In the genomic region with DNA sequence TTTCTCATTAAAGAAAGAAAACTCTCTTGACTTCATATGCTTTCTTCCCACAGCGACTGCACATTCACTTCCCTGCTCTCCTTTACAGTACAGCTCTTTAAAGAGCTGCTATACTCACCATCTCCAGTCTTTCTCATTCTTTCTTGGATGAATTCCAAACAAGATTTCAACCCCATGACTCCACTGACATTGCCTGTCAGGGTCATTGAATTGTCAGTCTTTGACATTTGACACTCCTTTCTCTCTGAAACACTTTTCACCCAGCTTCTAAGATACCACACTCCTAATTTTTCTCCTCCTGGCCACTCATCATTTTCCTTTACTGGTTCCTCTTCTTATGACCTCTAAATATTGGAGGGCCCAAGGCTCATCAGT, we compare ENCODE assay signal across 1 cellular context.
TF ChIP-seq lines count a peak whose summit lies in the region.

No MANE protein-coding gene starts in this region.

TF ChIP-seq in HepG2, 621 proteins besides CTCF, POLR2A, EP300 and RAD21 (continues in another document):
- no peak for TF ChIP-seq NR1H2 (CRISPR knock-in tag; IDR thresholded peaks at IDR 0.05; ENCODE audit: borderline replicate concordance, low read depth)
- no peak for TF ChIP-seq YY1 (IDR thresholded peaks at IDR 0.05; ENCODE audit: insufficient read depth, insufficient replicate concordance, low read depth, low read length)
- no peak for TF ChIP-seq ZC3H4 (CRISPR knock-in tag; IDR thresholded peaks at IDR 0.05; ENCODE audit: borderline replicate concordance)
- no peak for TF ChIP-seq JDP2 (CRISPR knock-in tag; IDR thresholded peaks at IDR 0.05; ENCODE audit: borderline replicate concordance)
- TF ChIP-seq, protein P1, sequence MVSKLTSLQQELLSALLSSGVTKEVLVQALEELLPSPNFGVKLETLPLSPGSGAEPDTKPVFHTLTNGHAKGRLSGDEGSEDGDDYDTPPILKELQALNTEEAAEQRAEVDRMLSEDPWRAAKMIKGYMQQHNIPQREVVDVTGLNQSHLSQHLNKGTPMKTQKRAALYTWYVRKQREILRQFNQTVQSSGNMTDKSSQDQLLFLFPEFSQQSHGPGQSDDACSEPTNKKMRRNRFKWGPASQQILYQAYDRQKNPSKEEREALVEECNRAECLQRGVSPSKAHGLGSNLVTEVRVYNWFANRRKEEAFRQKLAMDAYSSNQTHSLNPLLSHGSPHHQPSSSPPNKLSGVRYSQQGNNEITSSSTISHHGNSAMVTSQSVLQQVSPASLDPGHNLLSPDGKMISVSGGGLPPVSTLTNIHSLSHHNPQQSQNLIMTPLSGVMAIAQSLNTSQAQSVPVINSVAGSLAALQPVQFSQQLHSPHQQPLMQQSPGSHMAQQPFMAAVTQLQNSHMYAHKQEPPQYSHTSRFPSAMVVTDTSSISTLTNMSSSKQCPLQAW (CRISPR knock-in tag; IDR thresholded peaks at IDR 0.05) = no peak
- no peak for TF ChIP-seq SOX13 (IDR thresholded peaks at IDR 0.05)
- TF ChIP-seq SOX13 (CRISPR knock-in tag; conservative IDR thresholded peaks at IDR 0.05 in 1 of 2, IDR thresholded peaks at IDR 0.05 in 1 of 2) = peak in 1 of 2 experiments; percentile 27; a peak in 1 of 4 replicates
- TF ChIP-seq ERF (CRISPR knock-in tag; IDR thresholded peaks at IDR 0.05) = 0 out of 2 replicates have a peak, but pooled peaks have one; percentile 28
- TF ChIP-seq ZXDC (CRISPR knock-in tag; IDR thresholded peaks at IDR 0.05) = no peak
- peak; percentile 52 for TF ChIP-seq RARA (CRISPR knock-in tag; IDR thresholded peaks at IDR 0.05)
- TF ChIP-seq ARHGAP35 (CRISPR knock-in tag; IDR thresholded peaks at IDR 0.05; ENCODE audit: borderline replicate concordance) = no peak
- 0 out of 2 replicates have a peak, but pooled peaks have one; percentile 18 for TF ChIP-seq ZGPAT (CRISPR knock-in tag; IDR thresholded peaks at IDR 0.05)
- 0 out of 2 replicates have a peak, but pooled peaks have one; percentile 21 for TF ChIP-seq GATAD1 (CRISPR knock-in tag; IDR thresholded peaks at IDR 0.05)
- no peak for TF ChIP-seq NR3C1 (CRISPR knock-in tag; IDR thresholded peaks at IDR 0.05)
- TF ChIP-seq TFE3 (CRISPR knock-in tag; IDR thresholded peaks at IDR 0.05) = peak; percentile 48; the same call in 1 of the 2 replicates
- no peak for TF ChIP-seq SRSF1 (optimal IDR thresholded peaks at IDR 0.05; ENCODE audit: low read depth, low read length)
- peak; percentile 64; the same call in 1 of the 2 replicates for TF ChIP-seq SIX4 (CRISPR knock-in tag; IDR thresholded peaks at IDR 0.05)
- TF ChIP-seq BATF2 (CRISPR knock-in tag; IDR thresholded peaks at IDR 0.05) = no peak
- TF ChIP-seq ZUFSP (CRISPR knock-in tag; IDR thresholded peaks at IDR 0.05; ENCODE audit: borderline replicate concordance) = no peak
- no peak; the same call in 1 of the 2 replicates for TF ChIP-seq REPIN1 (CRISPR knock-in tag; IDR thresholded peaks at IDR 0.05; ENCODE audit: borderline replicate concordance, low read depth)
- no peak for TF ChIP-seq THAP11 (CRISPR knock-in tag; IDR thresholded peaks at IDR 0.05)
- TF ChIP-seq ZNF605 (CRISPR knock-in tag; IDR thresholded peaks at IDR 0.05) = no peak
- TF ChIP-seq U2AF2 (IDR thresholded peaks at IDR 0.05; ENCODE audit: low read depth, low read length) = no peak
- 0 out of 2 replicates have a peak, but pooled peaks have one; percentile 8 for TF ChIP-seq ZNF644 (CRISPR knock-in tag; IDR thresholded peaks at IDR 0.05; ENCODE audit: low read depth)
- TF ChIP-seq ISL2 (CRISPR knock-in tag; IDR thresholded peaks at IDR 0.05) = no peak
- no peak for TF ChIP-seq EEA1 (CRISPR knock-in tag; IDR thresholded peaks at IDR 0.05; ENCODE audit: borderline replicate concordance)
- TF ChIP-seq ZBTB8A (CRISPR knock-in tag; IDR thresholded peaks at IDR 0.05; ENCODE audit: borderline replicate concordance, low read depth) = no peak
- TF ChIP-seq NFATC3 (CRISPR knock-in tag; IDR thresholded peaks at IDR 0.05) = no peak
- no peak for TF ChIP-seq NFIB (CRISPR knock-in tag; IDR thresholded peaks at IDR 0.05; ENCODE audit: borderline replicate concordance)
- no peak for TF ChIP-seq E2F5 (CRISPR knock-in tag; conservative IDR thresholded peaks at IDR 0.05)
- TF ChIP-seq ZFP1 (CRISPR knock-in tag; IDR thresholded peaks at IDR 0.05) = no peak
- TF ChIP-seq RBFOX2 (IDR thresholded peaks at IDR 0.05; ENCODE audit: low read depth, low read length) = no peak
- TF ChIP-seq, protein P2, sequence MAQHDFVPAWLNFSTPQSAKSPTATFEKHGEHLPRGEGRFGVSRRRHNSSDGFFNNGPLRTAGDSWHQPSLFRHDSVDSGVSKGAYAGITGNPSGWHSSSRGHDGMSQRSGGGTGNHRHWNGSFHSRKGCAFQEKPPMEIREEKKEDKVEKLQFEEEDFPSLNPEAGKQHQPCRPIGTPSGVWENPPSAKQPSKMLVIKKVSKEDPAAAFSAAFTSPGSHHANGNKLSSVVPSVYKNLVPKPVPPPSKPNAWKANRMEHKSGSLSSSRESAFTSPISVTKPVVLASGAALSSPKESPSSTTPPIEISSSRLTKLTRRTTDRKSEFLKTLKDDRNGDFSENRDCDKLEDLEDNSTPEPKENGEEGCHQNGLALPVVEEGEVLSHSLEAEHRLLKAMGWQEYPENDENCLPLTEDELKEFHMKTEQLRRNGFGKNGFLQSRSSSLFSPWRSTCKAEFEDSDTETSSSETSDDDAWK (CRISPR knock-in tag; IDR thresholded peaks at IDR 0.05) = no peak
- TF ChIP-seq ZFP36L1 (CRISPR knock-in tag; IDR thresholded peaks at IDR 0.05) = no peak
- TF ChIP-seq HNRNPL (IDR thresholded peaks at IDR 0.05; ENCODE audit: low read depth, low read length) = no peak
- TF ChIP-seq THRA (CRISPR knock-in tag; IDR thresholded peaks at IDR 0.05; ENCODE audit: borderline replicate concordance) = no peak
- TF ChIP-seq, protein P3, sequence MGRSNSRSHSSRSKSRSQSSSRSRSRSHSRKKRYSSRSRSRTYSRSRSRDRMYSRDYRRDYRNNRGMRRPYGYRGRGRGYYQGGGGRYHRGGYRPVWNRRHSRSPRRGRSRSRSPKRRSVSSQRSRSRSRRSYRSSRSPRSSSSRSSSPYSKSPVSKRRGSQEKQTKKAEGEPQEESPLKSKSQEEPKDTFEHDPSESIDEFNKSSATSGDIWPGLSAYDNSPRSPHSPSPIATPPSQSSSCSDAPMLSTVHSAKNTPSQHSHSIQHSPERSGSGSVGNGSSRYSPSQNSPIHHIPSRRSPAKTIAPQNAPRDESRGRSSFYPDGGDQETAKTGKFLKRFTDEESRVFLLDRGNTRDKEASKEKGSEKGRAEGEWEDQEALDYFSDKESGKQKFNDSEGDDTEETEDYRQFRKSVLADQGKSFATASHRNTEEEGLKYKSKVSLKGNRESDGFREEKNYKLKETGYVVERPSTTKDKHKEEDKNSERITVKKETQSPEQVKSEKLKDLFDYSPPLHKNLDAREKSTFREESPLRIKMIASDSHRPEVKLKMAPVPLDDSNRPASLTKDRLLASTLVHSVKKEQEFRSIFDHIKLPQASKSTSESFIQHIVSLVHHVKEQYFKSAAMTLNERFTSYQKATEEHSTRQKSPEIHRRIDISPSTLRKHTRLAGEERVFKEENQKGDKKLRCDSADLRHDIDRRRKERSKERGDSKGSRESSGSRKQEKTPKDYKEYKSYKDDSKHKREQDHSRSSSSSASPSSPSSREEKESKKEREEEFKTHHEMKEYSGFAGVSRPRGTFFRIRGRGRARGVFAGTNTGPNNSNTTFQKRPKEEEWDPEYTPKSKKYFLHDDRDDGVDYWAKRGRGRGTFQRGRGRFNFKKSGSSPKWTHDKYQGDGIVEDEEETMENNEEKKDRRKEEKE (IDR thresholded peaks at IDR 0.05) = no peak
- TF ChIP-seq FOXO1 (CRISPR knock-in tag; IDR thresholded peaks at IDR 0.05) = no peak
- TF ChIP-seq RXRB (CRISPR knock-in tag; IDR thresholded peaks at IDR 0.05; ENCODE audit: borderline replicate concordance) = peak; percentile 43; the same call in 1 of the 2 replicates
- no peak for TF ChIP-seq ZNF543 (CRISPR knock-in tag; IDR thresholded peaks at IDR 0.05)
- no peak for TF ChIP-seq MAF1 (CRISPR knock-in tag; IDR thresholded peaks at IDR 0.05; ENCODE audit: borderline replicate concordance)
- no peak for TF ChIP-seq ZNF335 (CRISPR knock-in tag; IDR thresholded peaks at IDR 0.05)
- TF ChIP-seq GLI4 (CRISPR knock-in tag; IDR thresholded peaks at IDR 0.05; ENCODE audit: borderline replicate concordance) = no peak
- peak; percentile 14; the same call in 1 of the 2 replicates for TF ChIP-seq HMG20A (CRISPR knock-in tag; IDR thresholded peaks at IDR 0.05; ENCODE audit: borderline replicate concordance)
- no peak for TF ChIP-seq RFX5 (IDR thresholded peaks at IDR 0.05; ENCODE audit: low read depth, low read length)
- 0 out of 2 replicates have a peak, but pooled peaks have one; percentile 36 for TF ChIP-seq ZNF614 (CRISPR knock-in tag; IDR thresholded peaks at IDR 0.05; ENCODE audit: borderline replicate concordance)
